ENCODE assay signal across 17 cellular contexts in genomic region chr6:139904572-139904971, GRCh38.
"Had no signal": no experiment of that assay in that cellular context is flagged by ENCODE, and none has a peak within 500 bp of the region (broad histone marks: within the 10 kb centered on the region; RNA-seq: fewer than 3 reads in every experiment).

No MANE protein-coding gene starts in this region.

- H3K4me3 Mint-ChIP-seq: activated naive CD4-positive, alpha-beta T cell treated with anti-CD3 and anti-CD28 coated beads, Interleukin-2, amount 50 U/mL, for 24 hours; activated T-cell treated with anti-CD3 and anti-CD28 coated beads, Interleukin-2, amount 50 U/mL, for 24 hours; natural killer cell; stimulated activated naive CD8-positive, alpha-beta T cell treated with anti-CD3 and anti-CD28 coated beads, Interleukin-15, amount 100 ng/mL, for 72 hours had no signal

- H3K27me3 Mint-ChIP-seq: activated naive CD4-positive, alpha-beta T cell treated with anti-CD3 and anti-CD28 coated beads, Interleukin-2, amount 50 U/mL, for 24 hours; stimulated activated naive CD8-positive, alpha-beta T cell treated with anti-CD3 and anti-CD28 coated beads, Interleukin-15, amount 100 ng/mL, for 72 hours had no signal

- H3K4me1 Mint-ChIP-seq: activated naive CD4-positive, alpha-beta T cell treated with anti-CD3 and anti-CD28 coated beads, Interleukin-2, amount 50 U/mL, for 24 hours; stimulated activated naive CD8-positive, alpha-beta T cell treated with anti-CD3 and anti-CD28 coated beads, Interleukin-15, amount 100 ng/mL, for 72 hours had no signal

- H3K9me3 Mint-ChIP-seq: activated naive CD4-positive, alpha-beta T cell treated with anti-CD3 and anti-CD28 coated beads, Interleukin-2, amount 50 U/mL, for 24 hours; activated T-cell treated with anti-CD3 and anti-CD28 coated beads, Interleukin-2, amount 50 U/mL, for 24 hours; natural killer cell; stimulated activated naive CD8-positive, alpha-beta T cell treated with anti-CD3 and anti-CD28 coated beads, Interleukin-15, amount 100 ng/mL, for 72 hours had no signal

- ATAC-seq: activated CD4-positive, CD25-positive, alpha-beta regulatory T cell treated with anti-CD3 and anti-CD28 coated beads, Interleukin-2, amount 50 U/mL, for 24 hours; stimulated activated naive CD8-positive, alpha-beta T cell treated with anti-CD3 and anti-CD28 coated beads, Interleukin-15, amount 100 ng/mL, for 72 hours had no signal

- H3K36me3 ChIP-seq: heart left ventricle had no signal

- H3K4me3 ChIP-seq: coronary artery, heart left ventricle, lung, testis had no signal

- H3K27me3 ChIP-seq: heart left ventricle, testis had no signal

- H3K27ac Mint-ChIP-seq: activated naive CD4-positive, alpha-beta T cell treated with anti-CD3 and anti-CD28 coated beads, Interleukin-2, amount 50 U/mL, for 24 hours; activated T-cell treated with anti-CD3 and anti-CD28 coated beads, Interleukin-2, amount 50 U/mL, for 24 hours; natural killer cell had no signal

- H3K9me3 ChIP-seq: heart left ventricle, testis had no signal

- H3K27ac ChIP-seq: coronary artery had no signal

- DNase-seq: activated effector memory CD4-positive, alpha-beta T cell treated with Interleukin-2 at 50 U/mL for 16 hours; activated T-cell treated with anti-CD3 and anti-CD28 coated beads, Interleukin-2, amount 50 U/mL, for 24 hours; caudate nucleus; effector CD8-positive, alpha-beta T cell; foreskin melanocyte; heart left ventricle; kidney; natural killer cell; occipital lobe; stimulated activated CD4-positive, alpha-beta T cell treated with anti-CD3 and anti-CD28 coated beads, Interleukin-15, amount 100 ng/mL, for 24 hours; stimulated activated CD4-positive, alpha-beta T cell treated with anti-CD3 and anti-CD28 coated beads, Interleukin-4, amount 100 ng/mL, for 24 hours; stimulated activated naive CD8-positive, alpha-beta T cell treated with anti-CD3 and anti-CD28 coated beads, Interleukin-15, amount 100 ng/mL, for 72 hours; testis had no signal

- H3K36me3 Mint-ChIP-seq: activated naive CD4-positive, alpha-beta T cell treated with anti-CD3 and anti-CD28 coated beads, Interleukin-2, amount 50 U/mL, for 24 hours; natural killer cell had no signal
